9 cellular contexts compared by ENCODE assay signal in genomic region chr1:19437911-19438310, GRCh38. TPM values are rescaled to one million over a fixed set of nuclear protein-coding genes. Genes with fewer than 3 reads are reported as not detected.
DNase-seq lines count a peak whose midpoint lies in the region; ATAC-seq and FAIRE-seq lines count a peak whose summit lies in the region.
"Had no signal": no experiment of that assay in that cellular context is flagged by ENCODE, and none has a peak within 500 bp of the region (broad histone marks: within the 10 kb centered on the region; RNA-seq: fewer than 3 reads in every experiment).

No MANE protein-coding gene starts in this region.

- H3K9me3 ChIP-seq in effector memory CD4-positive, alpha-beta T cell (ENCODE audit: control insufficient read depth, low read length), result no peaks in the 10 kb centered on the region
- H3K9me3 ChIP-seq in subcutaneous abdominal adipose tissue (ENCODE audit: control insufficient read depth in 5 of 5, low read length in 5 of 5), result no peaks in the 10 kb centered on the region

- DNase-seq in activated T-helper 1 cell treated with anti-CD3 and anti-CD28 coated beads, Interleukin-12 subunit alpha, Interleukin-12 subunit beta, Interleukin-2, Interleukin-4 antibody, amounts not matched to agents 30 ng/mL and 10 ng/mL and 1 ng/mL, durations not matched to agents 14 hours and 24 hours and 36 hours (ENCODE audit: low spot score), result no peak
- DNase-seq in effector memory CD4-positive, alpha-beta T cell, result no peak
- DNase-seq in medulla oblongata (ENCODE audit: extremely low spot score) (peak; percentile 43), HTR-8/SVneo (ENCODE audit: insufficient read length, low spot score) (no peak), SW 1271 (lab: John Stamatoyannopoulos, UW) (no peak)
- DNase-seq: hypothalamus had no signal

- intact Hi-C loops in activated T-helper 1 cell treated with anti-CD3 and anti-CD28 coated beads, Interleukin-12 subunit alpha, Interleukin-12 subunit beta, Interleukin-2, Interleukin-4 antibody, amounts not matched to agents 30 ng/mL and 10 ng/mL and 1 ng/mL, durations not matched to agents 14 hours and 24 hours and 36 hours (cut with micrococcal nuclease), result loop anchor here (2.0 kb wide), 1 partner anchor 47 kb away; no protein-coding TSS in a partner anchor

- no peak overlapping the region for H3K4me3 ChIP-seq in effector memory CD4-positive, alpha-beta T cell (ENCODE audit: insufficient read depth, low read depth, low read length, poor library complexity, severe bottlenecking)
- peak overlapping the region in 3 of 5 donors; percentile 2 to 34 (median 17) for H3K4me3 ChIP-seq in subcutaneous abdominal adipose tissue (ENCODE audit: low read depth in 1 of 5, low read length in 5 of 5)

- H3K4me3 Mint-ChIP-seq in activated T-helper 1 cell treated with anti-CD3 and anti-CD28 coated beads, Interleukin-12 subunit alpha, Interleukin-12 subunit beta, Interleukin-2, Interleukin-4 antibody, amounts not matched to agents 30 ng/mL and 10 ng/mL and 1 ng/mL, durations not matched to agents 14 hours and 24 hours and 36 hours, result no peak overlapping the region

- H3K4me1 Mint-ChIP-seq in activated T-helper 1 cell treated with anti-CD3 and anti-CD28 coated beads, Interleukin-12 subunit alpha, Interleukin-12 subunit beta, Interleukin-2, Interleukin-4 antibody, amounts not matched to agents 30 ng/mL and 10 ng/mL and 1 ng/mL, durations not matched to agents 14 hours and 24 hours and 36 hours (ENCODE audit: low read depth), result peaks cover 80% of the 10 kb centered on the region

- no peaks in the 10 kb centered on the region for H3K27me3 Mint-ChIP-seq in activated T-helper 1 cell treated with anti-CD3 and anti-CD28 coated beads, Interleukin-12 subunit alpha, Interleukin-12 subunit beta, Interleukin-2, Interleukin-4 antibody, amounts not matched to agents 30 ng/mL and 10 ng/mL and 1 ng/mL, durations not matched to agents 14 hours and 24 hours and 36 hours (ENCODE audit: insufficient read depth)

- peak overlapping the region in 4 of 5 donors; percentile 21 to 64 (median 47) for H3K9ac ChIP-seq in subcutaneous abdominal adipose tissue (ENCODE audit: low read length in 5 of 5)

- H3K36me3 Mint-ChIP-seq in activated T-helper 1 cell treated with anti-CD3 and anti-CD28 coated beads, Interleukin-12 subunit alpha, Interleukin-12 subunit beta, Interleukin-2, Interleukin-4 antibody, amounts not matched to agents 30 ng/mL and 10 ng/mL and 1 ng/mL, durations not matched to agents 14 hours and 24 hours and 36 hours (ENCODE audit: low read depth), result peaks cover 21% of the 10 kb centered on the region

- H3K9me3 Mint-ChIP-seq in activated T-helper 1 cell treated with anti-CD3 and anti-CD28 coated beads, Interleukin-12 subunit alpha, Interleukin-12 subunit beta, Interleukin-2, Interleukin-4 antibody, amounts not matched to agents 30 ng/mL and 10 ng/mL and 1 ng/mL, durations not matched to agents 14 hours and 24 hours and 36 hours, result no peaks in the 10 kb centered on the region

- H3K27ac ChIP-seq in effector memory CD4-positive, alpha-beta T cell (ENCODE audit: insufficient read depth, low read length, poor library complexity, severe bottlenecking), result peak overlapping the region; percentile 27
- H3K27ac ChIP-seq in subcutaneous abdominal adipose tissue (ENCODE audit: low read depth, low read length), result peak overlapping the region; percentile 52

- no peak for FAIRE-seq in HTR-8/SVneo (lab: Jason Lieb, UNC)

- peaks cover 6% of the 10 kb centered on the region for H3K36me3 ChIP-seq in effector memory CD4-positive, alpha-beta T cell (ENCODE audit: control insufficient read depth, insufficient read depth, low read length)
- peaks cover 0 to 4% (median 0%) of the 10 kb centered on the region in 5 donors for H3K36me3 ChIP-seq in subcutaneous abdominal adipose tissue (ENCODE audit: control insufficient read depth in 5 of 5, insufficient read depth in 5 of 5, low read length in 5 of 5)

- peaks cover 49% of the 10 kb centered on the region for H3K4me1 ChIP-seq in effector memory CD4-positive, alpha-beta T cell (ENCODE audit: control insufficient read depth, insufficient read depth, low read length, poor library complexity, severe bottlenecking)
- H3K4me1 ChIP-seq in subcutaneous abdominal adipose tissue (ENCODE audit: control insufficient read depth in 5 of 5, insufficient read depth in 5 of 5, low read length in 5 of 5), result peaks cover 27 to 89% (median 86%) of the 10 kb centered on the region in 5 donors

- no peak for ATAC-seq in GM19452 (IDR thresholded peaks at IDR 0.05; ENCODE audit: unreplicated experiment)
- ATAC-seq in HG02610 (IDR thresholded peaks at IDR 0.05; ENCODE audit: unreplicated experiment), result no peak

- no peaks in the 10 kb centered on the region for H3K27me3 ChIP-seq in effector memory CD4-positive, alpha-beta T cell (replicated peaks; ENCODE audit: control insufficient read depth, insufficient read depth, low read length, poor library complexity, severe bottlenecking)
- no peaks in the 10 kb centered on the region for H3K27me3 ChIP-seq in subcutaneous abdominal adipose tissue (ENCODE audit: control insufficient read depth in 5 of 5, insufficient read depth in 4 of 5, low read length in 5 of 5)

- peak overlapping the region; percentile 83 for H3K27ac Mint-ChIP-seq in activated T-helper 1 cell treated with anti-CD3 and anti-CD28 coated beads, Interleukin-12 subunit alpha, Interleukin-12 subunit beta, Interleukin-2, Interleukin-4 antibody, amounts not matched to agents 30 ng/mL and 10 ng/mL and 1 ng/mL, durations not matched to agents 14 hours and 24 hours and 36 hours

RNA-seq across cellular contexts. Expression of gene CAPZB, which starts 47.4 kb away (rescaled TPM):
- total RNA-seq in activated T-helper 1 cell treated with anti-CD3 and anti-CD28 coated beads, Interleukin-12 subunit alpha, Interleukin-12 subunit beta, Interleukin-2, Interleukin-4 antibody, amounts not matched to agents 30 ng/mL and 10 ng/mL and 1 ng/mL, durations not matched to agents 14 hours and 24 hours and 36 hours, result 317 and 323 TPM in 2 replicates
